In genomic region chr13:110380359-110381028, GRCh38 we compare ENCODE assay signal across 1 cellular context.
TF ChIP-seq lines count a peak whose summit lies in the region.

No MANE protein-coding gene starts in this region.

TF ChIP-seq in H1, 55 proteins besides CTCF, POLR2A, EP300 and RAD21 (continued from another document):
- TF ChIP-seq ATF3 (IDR thresholded peaks at IDR 0.05; ENCODE audit: insufficient read depth, low read depth, low read length) = no peak
TF ChIP-seq in H1: peak in this region for 1.
